In genomic region chr20:36848078-36848660, GRCh38 we compare ENCODE assay signal across 1 cellular context.
A peak's percentile ranks its signal among the peaks of the same experiment; 100 is the strongest.
TF ChIP-seq lines count a peak whose summit lies in the region.

No MANE protein-coding gene starts in this region.

TF ChIP-seq in GM12878, 131 proteins besides CTCF, POLR2A, EP300 and RAD21:
- TF ChIP-seq IKZF1 (conservative IDR thresholded peaks at IDR 0.05) (0 out of 2 replicates have a peak, but pooled peaks have one; percentile 27), TCF12 (IDR thresholded peaks at IDR 0.05; ENCODE audit: low read depth, low read length) (no peak), SPI1 (IDR thresholded peaks at IDR 0.05; ENCODE audit: borderline replicate concordance, insufficient read depth, low read depth, low read length) (no peak), EED (IDR thresholded peaks at IDR 0.05; ENCODE audit: low read depth) (peak; percentile 69; the same call in 1 of the 2 replicates), POLR2AphosphoS2 (IDR thresholded peaks at IDR 0.05; ENCODE audit: low read depth, low read length) (no peak), IKZF2 (IDR thresholded peaks at IDR 0.05) (peak; percentile 13 to 22; a peak in 1 of 4 replicates)
